Comparison of ENCODE assay signal across 11 cellular contexts in the genomic region with DNA sequence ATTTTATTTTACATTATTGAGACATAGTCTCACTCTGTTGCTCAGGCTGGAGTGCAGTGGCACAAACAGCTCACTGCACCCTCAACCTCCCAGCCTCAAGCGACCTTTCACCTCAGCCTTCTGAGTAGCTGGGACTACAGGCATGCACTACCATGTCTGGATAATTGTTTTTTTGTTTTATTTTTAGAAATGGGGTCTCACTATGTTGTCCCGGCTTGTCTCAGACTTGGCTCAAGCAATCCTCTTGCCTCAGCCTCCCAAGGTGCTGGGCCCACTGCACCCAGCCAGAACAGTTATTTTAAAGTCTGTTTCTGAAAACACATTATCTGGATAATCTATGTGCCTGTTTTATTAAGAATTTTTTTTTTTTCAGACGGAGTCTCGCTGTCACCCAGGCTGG.
"Had no signal": no experiment of that assay in that cellular context is flagged by ENCODE, and none has a peak within 500 bp of the region (broad histone marks: within the 10 kb centered on the region; RNA-seq: fewer than 3 reads in every experiment).

No MANE protein-coding gene starts in this region.

- H3K9ac ChIP-seq: GM23248 had no signal

- H2AFZ ChIP-seq: GM23248, GM23338 had no signal

- H3K4me3 Mint-ChIP-seq: GM23338, H9, HFFc6 had no signal

- H3K4me1 ChIP-seq: HAP-1 had no signal

- ATAC-seq: GM23338, HCT116 had no signal

- H3K4me2 ChIP-seq: GM23338 had no signal

- H3K27ac Mint-ChIP-seq: GM23338, H9, HFFc6 had no signal

- H3K4me1 Mint-ChIP-seq: GM23338, H9 had no signal

- H3K9me3 ChIP-seq: HAP-1 had no signal

- H3K27ac ChIP-seq: GM23248 had no signal

- DNase-seq: GM23248, GOT3, H7, H9, HCEC 1CT, HFFc6 had no signal

- FAIRE-seq: H1, H54 had no signal

- H3K4me3 ChIP-seq: GM23248, GM23338, HAP-1 had no signal
